ENCODE assay signal across 17 cellular contexts in genomic region chr4:7360802-7361201, GRCh38.
"Had no signal": no experiment of that assay in that cellular context is flagged by ENCODE, and none has a peak within 500 bp of the region (broad histone marks: within the 10 kb centered on the region; RNA-seq: fewer than 3 reads in every experiment).

No MANE protein-coding gene starts in this region.

- DNase-seq: activated CD4-positive, alpha-beta memory T cell treated with anti-CD3 and anti-CD28 coated beads for 36 hours; activated CD4-positive, alpha-beta T cell treated with anti-CD3 and anti-CD28 coated beads for 4 hours; activated CD4-positive, CD25-positive, alpha-beta regulatory T cell; activated effector memory CD4-positive, alpha-beta T cell treated with anti-CD3 and anti-CD28 coated beads, Interleukin-2, amount 50 U/mL, for 16 hours; activated naive CD4-positive, alpha-beta T cell treated with anti-CD3 and anti-CD28 coated beads, Interleukin-2, amount 10 ng/mL, durations not matched to agents 7 days and 5 days; activated T-cell treated with anti-CD3 and anti-CD28 coated beads, Interleukin-2, amount 50 U/mL, for 72 hours; effector CD8-positive, alpha-beta T cell; foreskin melanocyte; hippocampal formation; occipital lobe; stimulated activated CD4-positive, alpha-beta T cell treated with anti-CD3 and anti-CD28 coated beads, Interleukin-15, amount 100 ng/mL, for 24 hours; stimulated activated naive B cell treated with anti-CD40 and anti-IgM and Interleukin-4, amounts not matched to agents 10 μg/mL and 1 μg/mL and 100 μg/mL, for 72 hours; SW 1271; T-helper 17 cell; upper lobe of left lung had no signal

- H3K27ac ChIP-seq: upper lobe of left lung had no signal

- H3K4me2 ChIP-seq: smooth muscle cell had no signal

- H3K9me3 ChIP-seq: upper lobe of left lung had no signal

- H3K27me3 ChIP-seq: upper lobe of left lung had no signal

- H3K36me3 ChIP-seq: upper lobe of left lung had no signal

- H3K4me3 ChIP-seq: smooth muscle cell, upper lobe of left lung had no signal

- ATAC-seq: activated T-cell treated with anti-CD3 and anti-CD28 coated beads, Interleukin-2, amount 50 U/mL, for 72 hours; sciatic nerve; stimulated activated naive B cell treated with anti-CD40 and anti-IgM and Interleukin-4, amounts not matched to agents 10 μg/mL and 1 μg/mL and 100 μg/mL, for 72 hours; T-helper 17 cell had no signal
